In genomic region chr11:43941257-43941879, GRCh38 we compare ENCODE assay signal across 11 cellular contexts. TPM values are rescaled to one million over a fixed set of nuclear protein-coding genes. Genes with fewer than 3 reads are reported as not detected.
DNase-seq lines count a peak whose midpoint lies in the region; ATAC-seq, FAIRE-seq and TF ChIP-seq lines count a peak whose summit lies in the region.
"Had no signal": no experiment of that assay in that cellular context is flagged by ENCODE, and none has a peak within 500 bp of the region (broad histone marks: within the 10 kb centered on the region; RNA-seq: fewer than 3 reads in every experiment).

No MANE protein-coding gene starts in this region.

- TF ChIP-seq CTCF in progenitor cell of endocrine pancreas (IDR thresholded peaks at IDR 0.05; ENCODE audit: unreplicated experiment): no peak
- no peak for TF ChIP-seq CTCF in foreskin keratinocyte (conservative IDR thresholded peaks at IDR 0.05)

- H3K27me3 Mint-ChIP-seq in progenitor cell of endocrine pancreas: peaks cover 77% of the 10 kb centered on the region

- no peaks in the 10 kb centered on the region for H3K36me3 ChIP-seq in duodenal mucosa (ENCODE audit: control insufficient read depth in 1 of 2, insufficient read depth in 2 of 2, low read length in 2 of 2)

- H3K4me3 ChIP-seq in duodenal mucosa (ENCODE audit: low read depth in 1 of 2, low read length in 2 of 2): no peak overlapping the region

- H3K9me3 Mint-ChIP-seq in progenitor cell of endocrine pancreas (ENCODE audit: low read depth): no peaks in the 10 kb centered on the region

- peak overlapping the region; percentile 56 for H3K27ac ChIP-seq in duodenal mucosa (ENCODE audit: low read depth, low read length)
- H3K27ac ChIP-seq in foreskin keratinocyte: no peak overlapping the region

- peak overlapping the region in 1 of 2 donors; percentile 20 for H3K9ac ChIP-seq in duodenal mucosa (ENCODE audit: low read depth in 1 of 2, low read length in 2 of 2)

- peak overlapping the region; percentile 70 for H3K4me3 Mint-ChIP-seq in progenitor cell of endocrine pancreas (ENCODE audit: low read depth)

- H3K36me3 Mint-ChIP-seq in progenitor cell of endocrine pancreas (ENCODE audit: insufficient read depth): no peaks in the 10 kb centered on the region

- no peak for ATAC-seq in HG03196 (IDR thresholded peaks at IDR 0.05; ENCODE audit: unreplicated experiment)
- ATAC-seq in foreskin keratinocyte: no peak
- ATAC-seq in GM18505 (IDR thresholded peaks at IDR 0.05; ENCODE audit: unreplicated experiment): no peak

- no peak overlapping the region for H3K27ac Mint-ChIP-seq in progenitor cell of endocrine pancreas

- TF ChIP-seq POLR2A in GM18505 (IDR thresholded peaks at IDR 0.05; ENCODE audit: borderline replicate concordance, extremely low read depth, insufficient read depth, insufficient read length): no peak
- no peak for TF ChIP-seq POLR2A in H54 (IDR thresholded peaks at IDR 0.05; ENCODE audit: low read depth, low read length)

- DNase-seq in DMS 273 treated with DMSO at 0.1 percent for 48 hours (lab: John Stamatoyannopoulos, UW) (peak; percentile 33), NCI-H446 treated with DMSO at 0.1 percent for 48 hours (lab: John Stamatoyannopoulos, UW) (peak; percentile 40), progenitor cell of endocrine pancreas (ENCODE audit: low spot score, unreplicated experiment) (no peak), foreskin keratinocyte (no peak), H54 (ENCODE audit: insufficient read length, low spot score) (no peak)
- DNase-seq: mesendoderm had no signal

- no peaks in the 10 kb centered on the region for H3K9me3 ChIP-seq in duodenal mucosa (ENCODE audit: control insufficient read depth in 1 of 2, low read length in 2 of 2)

- H3K4me1 ChIP-seq in duodenal mucosa (ENCODE audit: control insufficient read depth in 1 of 2, insufficient read depth in 2 of 2, low read length in 2 of 2) (peaks cover 0 to 13% of the 10 kb centered on the region in 2 donors), foreskin keratinocyte (peaks cover 4% of the 10 kb centered on the region)

- H3K4me1 Mint-ChIP-seq in progenitor cell of endocrine pancreas (ENCODE audit: low read depth): peaks cover 7% of the 10 kb centered on the region

- FAIRE-seq in H54 (lab: Jason Lieb, UNC): no peak
- FAIRE-seq: urothelium cell line had no signal

- H3K27me3 ChIP-seq in duodenal mucosa (ENCODE audit: control insufficient read depth in 1 of 2, insufficient read depth in 2 of 2, low read length in 2 of 2): peaks cover 29 to 35% of the 10 kb centered on the region in 2 donors
- H3K27me3 ChIP-seq in foreskin keratinocyte: peaks cover 56% of the 10 kb centered on the region

RNA-seq across cellular contexts. Expression of gene C11orf96, which starts 1.1 kb away (rescaled TPM):
- total RNA-seq in progenitor cell of endocrine pancreas (0.38 and 0.47 TPM in 2 replicates), foreskin keratinocyte (not detected in 2 replicates)
- polyA plus RNA-seq in foreskin keratinocyte: not detected in 2 replicates
- total RNA-seq: LHCN-M2 had no signal

Comparison
In these comparisons a context has a peak if more than half of its experiments do, and no peak if none do; other contexts are left out.
1. DNase-seq: peak in DMS 273 treated with DMSO at 0.1 percent for 48 hours (single experiment) and NCI-H446 treated with DMSO at 0.1 percent for 48 hours (single experiment); none in progenitor cell of endocrine pancreas (single experiment), foreskin keratinocyte (0 of 2) and H54 (single experiment).